ENCODE assay signal across 8 cellular contexts in the genomic region with DNA sequence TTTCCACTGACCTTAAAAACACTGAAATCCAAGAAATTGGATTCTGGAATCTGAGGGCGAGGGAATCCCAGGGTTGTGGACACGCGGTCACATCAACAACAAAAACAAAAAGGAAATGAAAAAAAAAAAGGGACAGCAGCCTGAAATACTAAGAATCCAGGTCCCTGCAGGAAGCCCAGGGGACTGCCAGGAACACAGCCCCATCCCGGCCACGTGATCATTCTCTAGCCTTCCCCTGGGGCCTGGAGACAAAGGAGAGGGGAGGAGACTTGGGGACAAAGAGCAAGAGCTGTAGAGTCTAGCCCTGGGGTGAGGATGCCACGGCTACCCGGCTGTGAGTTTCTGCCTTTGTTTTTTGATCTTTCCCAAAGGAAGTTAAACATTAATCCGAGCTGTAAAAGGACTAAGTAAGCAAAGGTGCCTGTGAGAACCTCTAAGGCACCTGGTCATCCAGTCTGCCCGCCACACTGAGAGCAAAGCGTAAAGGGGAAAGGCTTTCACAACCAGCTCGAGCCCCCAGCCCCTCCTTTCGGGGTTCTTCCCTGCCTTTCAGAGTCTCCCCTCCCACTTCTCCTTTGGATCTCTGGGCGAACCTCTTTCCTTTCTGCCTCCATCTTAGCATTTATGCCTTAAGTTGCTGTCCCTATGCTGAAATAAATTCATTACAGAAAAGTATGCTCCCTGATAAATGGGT. TPM values are rescaled to one million over a fixed set of nuclear protein-coding genes. Genes with fewer than 3 reads are reported as not detected.
DNase-seq lines count a peak whose midpoint lies in the region; ATAC-seq and TF ChIP-seq lines count a peak whose summit lies in the region.

No MANE protein-coding gene starts in this region.

- H3K4me3 Mint-ChIP-seq in activated CD4-positive, alpha-beta memory T cell treated with anti-CD3 and anti-CD28 coated beads, Interleukin-2, amount 10 ng/mL, durations not matched to agents 7 days and 5 days = no peak overlapping the region

- no peak overlapping the region for H2AK5ac ChIP-seq in mesendoderm (ENCODE audit: low read length)

- H2BK5ac ChIP-seq in mesendoderm (ENCODE audit: low read length) = peak overlapping the region; percentile 3

- no peaks in the 10 kb centered on the region for H3K79me1 ChIP-seq in mesendoderm (ENCODE audit: low read length)

- H3K23ac ChIP-seq in mesendoderm (ENCODE audit: low read length) = no peak overlapping the region

- peak; percentile 51 for DNase-seq in SIG-M5 treated with dmso at 0.1 percent for 504 hours (lab: John Stamatoyannopoulos, UW; ENCODE audit: unreplicated experiment)
- DNase-seq in SIG-M5 (lab: John Stamatoyannopoulos, UW) = no peak
- DNase-seq in Panc1 (ENCODE audit: low read depth, low spot score) = no peak
- no peak for DNase-seq in epithelial cell of prostate (ENCODE audit: low read depth, low spot score)
- DNase-seq in mesendoderm = peak; percentile 100
- peak; percentile 29 to 65 for DNase-seq in uterus
- no peak for DNase-seq in activated CD4-positive, alpha-beta memory T cell treated with anti-CD3 and anti-CD28 coated beads, Interleukin-2, amount 10 ng/mL, durations not matched to agents 7 days and 5 days

- H2BK120ac ChIP-seq in mesendoderm (ENCODE audit: low read depth, low read length) = no peak overlapping the region

- H3K9me3 ChIP-seq in Panc1 (ENCODE audit: control insufficient read depth, insufficient read depth, low read depth, low read length) (no peaks in the 10 kb centered on the region), uterus (no peaks in the 10 kb centered on the region)

- H3K4me2 ChIP-seq in mesendoderm (ENCODE audit: low read length) = peak overlapping the region; percentile 39

- H3K4me3 ChIP-seq in Panc1 (ENCODE audit: low read depth in 2 of 2, low read length in 2 of 2) = peak overlapping the region; percentile 50 to 75
- no peak overlapping the region for H3K4me3 ChIP-seq in mesendoderm (ENCODE audit: low read length)
- H3K4me3 ChIP-seq in uterus = peak overlapping the region; percentile 10 to 19

- CTCF ChIA-PET in Panc1 (lab: Charles Lee) = interaction anchor here (0.6 to 1.5 kb wide), 9 partner anchors 10 to 878 kb away, joined by 3 to 14 read pairs (median 5); no protein-coding TSS in a partner anchor
- CTCF ChIA-PET in activated CD4-positive, alpha-beta memory T cell treated with anti-CD3 and anti-CD28 coated beads, Interleukin-2, amount 10 ng/mL, durations not matched to agents 7 days and 5 days (lab: Charles Lee) = interaction anchor here (1.3 to 2.3 kb wide), 3 partner anchors 10 to 43 kb away, joined by 4 to 11 read pairs (median 5); no protein-coding TSS in a partner anchor

- H3K27me3 Mint-ChIP-seq in activated CD4-positive, alpha-beta memory T cell treated with anti-CD3 and anti-CD28 coated beads, Interleukin-2, amount 10 ng/mL, durations not matched to agents 7 days and 5 days = peaks cover 28% of the 10 kb centered on the region

- H3K79me2 ChIP-seq in mesendoderm (ENCODE audit: control insufficient read depth, insufficient read depth, low read length) = no peaks in the 10 kb centered on the region

- no CpG with 5 or more reads among the region's 13 CpGs for WGBS in mesendoderm (ENCODE audit: extremely low coverage, insufficient coverage, low lambda C conversion rate)

- intact Hi-C loops in Panc1 (cut with micrococcal nuclease; ENCODE audit: unreplicated experiment) (no loop called here), uterus (cut with DNase I; ENCODE audit: low total_unique reads) (no loop called here)

- peak; percentile 99 for ATAC-seq in Panc1
- ATAC-seq in HG02884 (IDR thresholded peaks at IDR 0.05; ENCODE audit: unreplicated experiment) = no peak

- TF ChIP-seq CTCF in Panc1 (IDR thresholded peaks at IDR 0.05) = no peak
- no peak for TF ChIP-seq CTCF in uterus (IDR thresholded peaks at IDR 0.05)

- peak overlapping the region; percentile 86 for H3K56ac ChIP-seq in mesendoderm (ENCODE audit: low read length)

- H3K4me1 ChIP-seq in Panc1 (ENCODE audit: control insufficient read depth, insufficient read depth, low read length) (peaks cover 14% of the 10 kb centered on the region), mesendoderm (ENCODE audit: control insufficient read depth, low read depth, low read length) (peaks cover 6% of the 10 kb centered on the region), uterus (no peaks in the 10 kb centered on the region)

- H4K8ac ChIP-seq in mesendoderm (ENCODE audit: low read depth, low read length) = no peak overlapping the region

- POLR2A ChIA-PET in Panc1 (lab: Charles Lee) = interaction anchor here (0.6 to 0.7 kb wide), 3 partner anchors 43 to 378 kb away, joined by 5 to 14 read pairs (median 10); a partner anchor contains a TSS
- POLR2A ChIA-PET in activated CD4-positive, alpha-beta memory T cell treated with anti-CD3 and anti-CD28 coated beads, Interleukin-2, amount 10 ng/mL, durations not matched to agents 7 days and 5 days (lab: Charles Lee) = no interaction called here

- no peak overlapping the region for H4K5ac ChIP-seq in mesendoderm (ENCODE audit: low read length)

- H3K27me3 ChIP-seq in Panc1 (ENCODE audit: control insufficient read depth, insufficient read depth, low read length) = no peaks in the 10 kb centered on the region
- no peaks in the 10 kb centered on the region for H3K27me3 ChIP-seq in mesendoderm (ENCODE audit: insufficient read depth, low read length, poor library complexity)
- no peaks in the 10 kb centered on the region for H3K27me3 ChIP-seq in uterus

- peak overlapping the region; percentile 98 for H3K27ac ChIP-seq in Panc1 (ENCODE audit: low read length)
- H3K27ac ChIP-seq in epithelial cell of prostate = peak overlapping the region; percentile 37
- H3K27ac ChIP-seq in mesendoderm (ENCODE audit: low read depth, low read length) = peak overlapping the region; percentile 91
- peak overlapping the region; percentile 63 to 71 for H3K27ac ChIP-seq in uterus

- in situ Hi-C loops in Panc1 (cut with HindIII; ENCODE audit: low pct_unique_long_range_greater_than_20kb, low sequenced_read_pairs) = no loop called here

- no peaks in the 10 kb centered on the region for H3K4me1 Mint-ChIP-seq in activated CD4-positive, alpha-beta memory T cell treated with anti-CD3 and anti-CD28 coated beads, Interleukin-2, amount 10 ng/mL, durations not matched to agents 7 days and 5 days

- no peaks in the 10 kb centered on the region for H3K36me3 ChIP-seq in Panc1 (ENCODE audit: control insufficient read depth, insufficient read depth, low read length)
- no peaks in the 10 kb centered on the region for H3K36me3 ChIP-seq in mesendoderm (ENCODE audit: control insufficient read depth, insufficient read depth, low read length)
- H3K36me3 ChIP-seq in uterus = no peaks in the 10 kb centered on the region

- H3K9ac ChIP-seq in mesendoderm (ENCODE audit: low read length) = peak overlapping the region; percentile 72

- H2BK15ac ChIP-seq in mesendoderm (replicated peaks; ENCODE audit: low read depth) = peak overlapping the region; percentile 14

- H3K18ac ChIP-seq in mesendoderm (ENCODE audit: low read length) = peak overlapping the region; percentile 93

- TSS peak; percentile 98 for BruUV-seq in Panc1 (replicated peaks; lab: Mats Ljungman, UMichigan)

- peak overlapping the region; percentile 99 for H3K4ac ChIP-seq in mesendoderm (ENCODE audit: low read depth, low read length)

- no peak overlapping the region for H3K27ac Mint-ChIP-seq in activated CD4-positive, alpha-beta memory T cell treated with anti-CD3 and anti-CD28 coated beads, Interleukin-2, amount 10 ng/mL, durations not matched to agents 7 days and 5 days

- no peaks in the 10 kb centered on the region for H3K9me3 Mint-ChIP-seq in activated CD4-positive, alpha-beta memory T cell treated with anti-CD3 and anti-CD28 coated beads, Interleukin-2, amount 10 ng/mL, durations not matched to agents 7 days and 5 days

- H3K36me3 Mint-ChIP-seq in activated CD4-positive, alpha-beta memory T cell treated with anti-CD3 and anti-CD28 coated beads, Interleukin-2, amount 10 ng/mL, durations not matched to agents 7 days and 5 days (ENCODE audit: low read depth) = no peaks in the 10 kb centered on the region

- peak in 1 of 2 donors; percentile 42 for TF ChIP-seq POLR2A in uterus (IDR thresholded peaks at IDR 0.05)

RNA-seq across cellular contexts. Expression of a gene that starts 24.1 kb away (rescaled TPM):
- total RNA-seq in Panc1 (2021; ENCODE audit: unreplicated experiment) (18.0 TPM), uterus (10 to 100 TPM in 1 of 4 donors, 1 to 10 TPM in 1, under 1 TPM in 1, not detected in 1; 0.59 to 35.7 (median 1.0) TPM)
- polyA plus RNA-seq in Panc1 (2012; ENCODE audit: insufficient read length) = 14.0 TPM
- polyA plus RNA-seq in mesendoderm (2013, experiment 1 of 2) = 141 TPM
- 147 TPM for polyA plus RNA-seq in mesendoderm (2013, experiment 2 of 2)
- not detected for total RNA-seq in activated CD4-positive, alpha-beta memory T cell treated with anti-CD3 and anti-CD28 coated beads, Interleukin-2, amount 10 ng/mL, durations not matched to agents 7 days and 5 days

RNA-seq across cellular contexts. Expression of a gene that starts 57.9 kb away (rescaled TPM):
- total RNA-seq in Panc1 (2021; ENCODE audit: unreplicated experiment) = 72.2 TPM
- 29.7 TPM for polyA plus RNA-seq in Panc1 (2012; ENCODE audit: insufficient read length)
- 98.1 TPM for polyA plus RNA-seq in mesendoderm (2013, experiment 1 of 2)
- polyA plus RNA-seq in mesendoderm (2013, experiment 2 of 2) = 98.9 TPM
- total RNA-seq in uterus = 10 to 100 TPM; 13.5 to 76.7 (median 24.6) TPM
- 10 to 100 TPM; 39.0 to 39.3 TPM for total RNA-seq in activated CD4-positive, alpha-beta memory T cell treated with anti-CD3 and anti-CD28 coated beads, Interleukin-2, amount 10 ng/mL, durations not matched to agents 7 days and 5 days

Comparison
In these comparisons a context has a peak if more than half of its experiments do, and no peak if none do; other contexts are left out.
1. DNase-seq: peak in SIG-M5 treated with dmso at 0.1 percent for 504 hours (single experiment), mesendoderm (single experiment) and uterus (2 of 2); none in SIG-M5 (single experiment), Panc1 (single experiment), epithelial cell of prostate (single experiment) and activated CD4-positive, alpha-beta memory T cell treated with anti-CD3 and anti-CD28 coated beads, Interleukin-2, amount 10 ng/mL, durations not matched to agents 7 days and 5 days (single experiment).
2. H3K27ac ChIP-seq: peak in every context shown above with its lines; median percentile 98 in Panc1; 91 in mesendoderm; 67 in uterus; 37 in epithelial cell of prostate.